ENCODE assay signal across 19 cellular contexts in genomic region chr6:74356385-74356784, GRCh38.
DNase-seq lines count a peak whose midpoint lies in the region; ATAC-seq, FAIRE-seq and TF ChIP-seq lines count a peak whose summit lies in the region.
"Had no signal": no experiment of that assay in that cellular context is flagged by ENCODE, and none has a peak within 500 bp of the region (broad histone marks: within the 10 kb centered on the region; RNA-seq: fewer than 3 reads in every experiment).

No MANE protein-coding gene starts in this region.

- H4K20me1 ChIP-seq in IMR-90 (ENCODE audit: insufficient read depth, low read length) = no peaks in the 10 kb centered on the region
- H4K20me1 ChIP-seq in H1 (replicated peaks in 1 of 2; ENCODE audit: control insufficient read depth in 1 of 2, insufficient read depth in 2 of 2, low read length in 2 of 2) = no peaks in the 10 kb centered on the region

- H3K56ac ChIP-seq in IMR-90 (ENCODE audit: extremely low read depth, insufficient read depth, low read length) (no peak overlapping the region), H1 (replicated peaks; ENCODE audit: insufficient read length, low read depth, low read length) (no peak overlapping the region), mesendoderm (ENCODE audit: low read length) (no peak overlapping the region)

- H3K79me1 ChIP-seq in IMR-90 (ENCODE audit: low read depth in 1 of 2, low read length in 2 of 2) (no peaks in the 10 kb centered on the region), H1 (ENCODE audit: low read depth, low read length) (no peaks in the 10 kb centered on the region), mesendoderm (ENCODE audit: low read length) (no peaks in the 10 kb centered on the region)

- H3K23ac ChIP-seq in IMR-90 (ENCODE audit: low read depth, low read length) (no peak overlapping the region), H1 (ENCODE audit: insufficient read length) (no peak overlapping the region), mesendoderm (ENCODE audit: low read length) (no peak overlapping the region)

- H3K4me2 ChIP-seq in IMR-90 (ENCODE audit: low read depth, low read length) = no peak overlapping the region
- H3K4me2 ChIP-seq in H1 (ENCODE audit: insufficient read depth in 1 of 2, low read depth in 2 of 2, low read length in 2 of 2) = no peak overlapping the region
- no peak overlapping the region for H3K4me2 ChIP-seq in mesendoderm (ENCODE audit: low read length)

- H3K18ac ChIP-seq in IMR-90 (ENCODE audit: low read depth, low read length) (no peak overlapping the region), H1 (ENCODE audit: extremely low read depth, low read length) (no peak overlapping the region), mesendoderm (ENCODE audit: low read length) (no peak overlapping the region)

- H3K4ac ChIP-seq in IMR-90 (ENCODE audit: low read depth, low read length) (no peak overlapping the region), H1 (replicated peaks; ENCODE audit: insufficient read length, low read depth, low read length) (no peak overlapping the region), mesendoderm (ENCODE audit: low read depth, low read length) (no peak overlapping the region)

- dilution Hi-C loops in IMR-90 (cut with HindIII; ENCODE audit: low sequenced_read_pairs, unreplicated experiment) = no loop called here

- TF ChIP-seq POLR2A in IMR-90 (IDR thresholded peaks at IDR 0.05; ENCODE audit: low read depth, low read length) = no peak
- no peak for TF ChIP-seq POLR2A in H1 (IDR thresholded peaks at IDR 0.05; ENCODE audit: control extremely low read depth in 1 of 2, low read depth in 2 of 2, low read length in 2 of 2)

- intact Hi-C loops in IMR-90 (cut with micrococcal nuclease) (no loop called here), lower lobe of right lung (cut with DNase I) (no loop called here)

- H3K9me1 ChIP-seq in IMR-90 (ENCODE audit: insufficient read depth, low read length) = no peaks in the 10 kb centered on the region

- H3K4me3 ChIP-seq in IMR-90 (ENCODE audit: insufficient read depth, low read depth, low read length) = no peak overlapping the region
- H3K4me3 ChIP-seq in H1 (ENCODE audit: extremely low read depth in 1 of 4, insufficient read depth in 2 of 4, low read depth in 3 of 4, low read length in 4 of 4) = no peak overlapping the region
- H3K4me3 ChIP-seq in mesendoderm (ENCODE audit: low read length) = no peak overlapping the region
- no peak overlapping the region for H3K4me3 ChIP-seq in lower lobe of right lung
- H3K4me3 ChIP-seq: colonic mucosa, pancreas had no signal

- TF ChIP-seq CTCF in IMR-90 (conservative IDR thresholded peaks at IDR 0.05; ENCODE audit: low read depth, low read length) (no peak), H1 (IDR thresholded peaks at IDR 0.05; ENCODE audit: control extremely low read depth in 1 of 3, insufficient read depth in 1 of 3, low read depth in 1 of 3, low read length in 3 of 3) (no peak), lower lobe of right lung (IDR thresholded peaks at IDR 0.05) (no peak)

- H3K14ac ChIP-seq in IMR-90 (replicated peaks; ENCODE audit: low read depth, low read length) = no peak overlapping the region
- H3K14ac ChIP-seq in H1 (ENCODE audit: insufficient read length) = no peak overlapping the region

- ATAC-seq in IMR-90 (ENCODE audit: low read depth) = no peak
- no peak for ATAC-seq in lower lobe of right lung
- ATAC-seq: activated T-cell treated with anti-CD3 and anti-CD28 coated beads, Interleukin-2, amount 50 U/mL, for 4 hours; pancreas had no signal

- no peaks in the 10 kb centered on the region for H3K23me2 ChIP-seq in H1 (ENCODE audit: low read depth, low read length)

- no peak overlapping the region for H2BK12ac ChIP-seq in H1 (ENCODE audit: low read depth, low read length)

- H3K9ac ChIP-seq in IMR-90 (ENCODE audit: low read depth, low read length) (no peak overlapping the region), H1 (replicated peaks in 1 of 4; ENCODE audit: extremely low read depth in 1 of 4, low read depth in 3 of 4, low read length in 3 of 4) (no peak overlapping the region), mesendoderm (ENCODE audit: low read length) (no peak overlapping the region)

- no peaks in the 10 kb centered on the region for H3K9me3 ChIP-seq in IMR-90 (ENCODE audit: control insufficient read depth, insufficient read depth, low read length)
- no peaks in the 10 kb centered on the region for H3K9me3 ChIP-seq in H1 (ENCODE audit: insufficient read depth in 2 of 2, low read depth in 1 of 2, low read length in 1 of 2)
- H3K9me3 ChIP-seq in lower lobe of right lung = no peaks in the 10 kb centered on the region
- H3K9me3 ChIP-seq: colonic mucosa, pancreas had no signal

- H2AK5ac ChIP-seq in IMR-90 (ENCODE audit: low read depth, low read length) (no peak overlapping the region), H1 (ENCODE audit: low read depth, low read length) (no peak overlapping the region), mesendoderm (ENCODE audit: low read length) (no peak overlapping the region)

- H2BK120ac ChIP-seq in IMR-90 (ENCODE audit: low read depth, low read length) (no peak overlapping the region; the same call in 1 of the 2 replicates), H1 (replicated peaks; ENCODE audit: low read depth, low read length) (no peak overlapping the region), mesendoderm (ENCODE audit: low read depth, low read length) (no peak overlapping the region)

- BruUV-seq in IMR-90 (replicated peaks; lab: Mats Ljungman, UMichigan) = no TSS peak

- in situ Hi-C loops in IMR-90 (cut with MboI; ENCODE audit: low sequenced_read_pairs) = no loop called here

- no peak for FAIRE-seq in H1 (lab: Jason Lieb, UNC)

- H4K5ac ChIP-seq in IMR-90 (ENCODE audit: low read depth, low read length) = no peak overlapping the region
- no peak overlapping the region for H4K5ac ChIP-seq in H1 (ENCODE audit: insufficient read length, low read depth, low read length)
- no peak overlapping the region for H4K5ac ChIP-seq in mesendoderm (ENCODE audit: low read length)

- no peak overlapping the region for H2BK5ac ChIP-seq in IMR-90 (ENCODE audit: low read depth, low read length, poor library complexity, severe bottlenecking)
- no peak overlapping the region for H2BK5ac ChIP-seq in H1 (ENCODE audit: low read depth, low read length)
- H2BK5ac ChIP-seq in mesendoderm (ENCODE audit: low read length) = no peak overlapping the region

- H2BK15ac ChIP-seq in IMR-90 (ENCODE audit: low read depth, low read length) (peak overlapping the region; percentile 25; the same call in 1 of the 3 replicates), H1 (ENCODE audit: low read length) (no peak overlapping the region), mesendoderm (replicated peaks; ENCODE audit: low read depth) (no peak overlapping the region)

- no peak overlapping the region for H2AK9ac ChIP-seq in IMR-90 (replicated peaks; ENCODE audit: low read depth, low read length, poor library complexity)

- H3K27me3 ChIP-seq in IMR-90 (ENCODE audit: control insufficient read depth, insufficient read depth, low read length) (no peaks in the 10 kb centered on the region), H1 (replicated peaks in 1 of 4; ENCODE audit: control insufficient read depth in 3 of 4, extremely low read depth in 1 of 4, insufficient read depth in 3 of 4, low read length in 3 of 4) (no peaks in the 10 kb centered on the region), mesendoderm (ENCODE audit: insufficient read depth, low read length, poor library complexity) (no peaks in the 10 kb centered on the region), lower lobe of right lung (ENCODE audit: low read depth) (no peaks in the 10 kb centered on the region)
- H3K27me3 ChIP-seq: colonic mucosa, pancreas had no signal

- H3K4me1 ChIP-seq in IMR-90 (ENCODE audit: control insufficient read depth, insufficient read depth, low read length) = peaks cover 2% of the 10 kb centered on the region; the same call in 1 of the 2 replicates
- H3K4me1 ChIP-seq in H1 (replicated peaks in 1 of 4; ENCODE audit: control insufficient read depth in 3 of 4, insufficient read depth in 4 of 4, low read length in 3 of 4) = peaks cover 0 to 3% (median 1%) of the 10 kb centered on the region in 4 experiments; a peak in 3 of 7 replicates
- H3K4me1 ChIP-seq in mesendoderm (ENCODE audit: control insufficient read depth, low read depth, low read length) = no peaks in the 10 kb centered on the region
- H3K4me1 ChIP-seq in lower lobe of right lung = no peaks in the 10 kb centered on the region
- H3K4me1 ChIP-seq: colonic mucosa, pancreas had no signal

- H2AFZ ChIP-seq in IMR-90 (replicated peaks; ENCODE audit: low read length, poor library complexity) (no peak overlapping the region), H1 (ENCODE audit: low read length) (no peak overlapping the region)

- H2BK20ac ChIP-seq in IMR-90 (ENCODE audit: low read depth, low read length) (no peak overlapping the region), H1 (ENCODE audit: low read length) (no peak overlapping the region)

- H4K8ac ChIP-seq in IMR-90 (ENCODE audit: low read depth in 2 of 2, low read length in 2 of 2) (no peak overlapping the region), H1 (ENCODE audit: extremely low read depth, insufficient read depth, low read length) (no peak overlapping the region), mesendoderm (ENCODE audit: low read depth, low read length) (no peak overlapping the region)

- no peak overlapping the region for H4K91ac ChIP-seq in IMR-90 (ENCODE audit: insufficient read depth, low read depth, low read length)
- no peak overlapping the region for H4K91ac ChIP-seq in H1 (replicated peaks; ENCODE audit: insufficient read length, low read length)

- H3K79me2 ChIP-seq in H1 (ENCODE audit: control insufficient read depth in 1 of 2, insufficient read depth in 2 of 2, low read length in 2 of 2) = no peaks in the 10 kb centered on the region
- H3K79me2 ChIP-seq in mesendoderm (ENCODE audit: control insufficient read depth, insufficient read depth, low read length) = no peaks in the 10 kb centered on the region

- TF ChIP-seq RAD21 in IMR-90 (IDR thresholded peaks at IDR 0.05; ENCODE audit: low read length) (no peak), H1 (IDR thresholded peaks at IDR 0.05 in 1 of 2, conservative IDR thresholded peaks at IDR 0.05 in 1 of 2; ENCODE audit: low read depth in 2 of 2, low read length in 2 of 2) (no peak)

- DNase-seq in EH (ENCODE audit: low read depth) = peak; percentile 69
- DNase-seq in IMR-90 = peak; percentile 25
- DNase-seq in H1 (ENCODE audit: low read depth in 1 of 2, low spot score in 2 of 2) = no peak
- peak; percentile 74 for DNase-seq in mesendoderm
- no peak for DNase-seq in NCI-H2081 (lab: John Stamatoyannopoulos, UW)
- no peak for DNase-seq in DMS153 (lab: John Stamatoyannopoulos, UW)
- no peak for DNase-seq in activated CD4-positive, alpha-beta T cell treated with anti-CD3 and anti-CD28 coated beads for 1 hour
- DNase-seq in lower lobe of right lung = no peak
- DNase-seq: activated CD4-positive, alpha-beta memory T cell treated with anti-CD3 and anti-CD28 coated beads for 36 hours; activated naive CD4-positive, alpha-beta T cell treated with anti-CD3 and anti-CD28 coated beads, Interleukin-2, amount 50 U/mL, for 16 hours; activated T-cell treated with anti-CD3 and anti-CD28 coated beads, Interleukin-2, amount 50 U/mL, for 4 hours; colonic mucosa; KG1; NCI-H1092 treated with DMSO at 0.1 percent for 48 hours; pancreas; RPMI8226; stimulated activated CD4-positive, alpha-beta T cell treated with anti-CD3 and anti-CD28 coated beads, Interleukin-4, amount 100 ng/mL, for 24 hours; WERI-Rb-1 had no signal

- H3K36me3 ChIP-seq in IMR-90 (ENCODE audit: control insufficient read depth, insufficient read depth, low read length) (no peaks in the 10 kb centered on the region), H1 (ENCODE audit: control insufficient read depth in 2 of 4, insufficient read depth in 4 of 4, low read length in 3 of 4) (no peaks in the 10 kb centered on the region), mesendoderm (ENCODE audit: control insufficient read depth, insufficient read depth, low read length) (no peaks in the 10 kb centered on the region), lower lobe of right lung (no peaks in the 10 kb centered on the region)
- H3K36me3 ChIP-seq: colonic mucosa, pancreas, WERI-Rb-1 had no signal

- no CpG with 5 or more reads among the region's 2 CpGs for WGBS in IMR-90 (ENCODE audit: extremely low coverage in 2 of 2, insufficient read length in 1 of 2), 2 experiments
- WGBS in H1 (ENCODE audit: extremely low coverage in 1 of 2, insufficient coverage in 1 of 2, insufficient read length in 1 of 2, insufficient replicate concordance in 2 of 2, low coverage in 1 of 2, low lambda C conversion rate in 2 of 2, missing lambda C conversion rate in 1 of 2), 2 experiments = 78% methylated on average over 2 of the region's 2 CpGs; no CpG with 5 or more reads in 1 of the 2 experiments
- WGBS in mesendoderm (ENCODE audit: extremely low coverage, insufficient coverage, low lambda C conversion rate) = no CpG with 5 or more reads among the region's 2 CpGs

- CTCF ChIA-PET in IMR-90 (lab: Yijun Ruan, JAX) = no interaction called here
- CTCF ChIA-PET in H1 (lab: Charles Lee; ENCODE audit: partially characterized antibody) = no interaction called here

- TF ChIP-seq EP300 in H1 (IDR thresholded peaks at IDR 0.05; ENCODE audit: borderline replicate concordance in 1 of 2, low read depth in 2 of 2, low read length in 2 of 2) = no peak

- H3K27ac ChIP-seq in IMR-90 (ENCODE audit: insufficient read depth, low read length) (no peak overlapping the region), H1 (ENCODE audit: low read depth, low read length) (no peak overlapping the region), mesendoderm (ENCODE audit: low read depth, low read length) (no peak overlapping the region), lower lobe of right lung (no peak overlapping the region)
- H3K27ac ChIP-seq: colonic mucosa, HL-60, pancreas, WERI-Rb-1 had no signal

- POLR2A ChIA-PET in IMR-90 (lab: Charles Lee; ENCODE audit: unreplicated experiment) = no interaction called here
- POLR2A ChIA-PET in H1 (lab: Charles Lee; ENCODE audit: partially characterized antibody) = no interaction called here

Comparison
In these comparisons a context has a peak if more than half of its experiments do, and no peak if none do; other contexts are left out.
1. DNase-seq: peak in EH (single experiment), IMR-90 (single experiment) and mesendoderm (single experiment); none in H1 (0 of 2), NCI-H2081 (0 of 2), DMS153 (single experiment), activated CD4-positive, alpha-beta T cell treated with anti-CD3 and anti-CD28 coated beads for 1 hour (single experiment) and lower lobe of right lung (single experiment).